In genomic region chr9:106143781-106144180, GRCh38 we compare ENCODE assay signal across 27 cellular contexts.
"Had no signal": no experiment of that assay in that cellular context is flagged by ENCODE, and none has a peak within 500 bp of the region (broad histone marks: within the 10 kb centered on the region; RNA-seq: fewer than 3 reads in every experiment).

No MANE protein-coding gene starts in this region.

- H3K4me2 ChIP-seq: KMS-11 had no signal

- H3K9ac ChIP-seq: KMS-11 had no signal

- H3K27ac Mint-ChIP-seq: IgD-negative memory B cell, T-cell had no signal

- ATAC-seq: K562, T-cell had no signal

- H3K4me1 ChIP-seq: SJSA1 had no signal

- H3K27ac ChIP-seq: HL-60, KMS-11, SJSA1, SK-N-MC had no signal

- DNase-seq: Kasumi-1, MM.1S, NCI-H1092 treated with DMSO at 0.1 percent for 48 hours, NCI-H1436, NCI-H187, NCI-H2029, NCI-H2081 treated with DMSO at 0.1 percent for 48 hours, NCI-H2171, NCI-H226, NCI-H446, NCI-H510A, NCI-H524 treated with DMSO at 0.1 percent for 48 hours, NCI-H69, NCI-H774, Right ventricle myocardium superior, RPMI8226, SIG-M5, SW 1271, T-cell had no signal

- H3K27me3 ChIP-seq: SJSA1 had no signal

- H3K27me3 Mint-ChIP-seq: T-cell had no signal

- FAIRE-seq: HTR-8/SVneo, K562, RCC 7860 had no signal

- H3K4me1 Mint-ChIP-seq: IgD-negative memory B cell, T-cell had no signal

- H3K4me3 ChIP-seq: K562, SJSA1, SK-N-MC had no signal

- H3K9me3 ChIP-seq: SJSA1 had no signal

- H3K36me3 Mint-ChIP-seq: IgD-negative memory B cell, T-cell had no signal

- H3K36me3 ChIP-seq: SJSA1 had no signal

- H3K4me3 Mint-ChIP-seq: IgD-negative memory B cell, T-cell had no signal
